In genomic region chr3:156150434-156151066, GRCh38 we compare ENCODE assay signal across 1 cellular context.
TF ChIP-seq lines count a peak whose summit lies in the region.

No MANE protein-coding gene starts in this region.

TF ChIP-seq in H1, 55 proteins besides CTCF, POLR2A, EP300 and RAD21:
- no peak for TF ChIP-seq NANOG (IDR thresholded peaks at IDR 0.05; ENCODE audit: insufficient read depth, low read depth, low read length, poor library complexity, severe bottlenecking)
